Comparison of ENCODE assay signal across 24 cellular contexts in the genomic region with DNA sequence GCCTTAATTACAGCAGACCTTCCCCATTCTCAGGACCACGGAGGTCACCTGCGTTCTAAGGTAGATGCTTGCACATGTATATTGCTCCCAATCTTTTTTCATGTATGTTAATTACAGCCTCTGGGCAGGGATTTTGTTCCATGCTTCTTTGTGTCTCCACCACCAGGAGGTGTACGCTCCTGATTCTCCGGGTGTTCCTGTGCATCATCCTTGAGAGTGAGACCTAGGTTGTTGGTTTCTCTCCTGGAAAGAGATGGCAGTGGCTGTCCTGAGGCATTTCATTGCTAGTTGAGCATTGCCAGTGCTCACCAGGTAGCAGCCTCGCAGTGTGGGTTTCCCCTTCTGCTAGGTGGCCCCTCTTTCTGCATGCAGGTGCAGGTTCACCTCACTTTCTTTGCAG. TPM values are rescaled to one million over a fixed set of nuclear protein-coding genes. Genes with fewer than 3 reads are reported as not detected.
DNase-seq lines count a peak whose midpoint lies in the region; ATAC-seq, FAIRE-seq and TF ChIP-seq lines count a peak whose summit lies in the region.
"Had no signal": no experiment of that assay in that cellular context is flagged by ENCODE, and none has a peak within 500 bp of the region (broad histone marks: within the 10 kb centered on the region; RNA-seq: fewer than 3 reads in every experiment).

No MANE protein-coding gene starts in this region.

- H3K27me3 ChIP-seq in left ventricle myocardium inferior (ENCODE audit: low read depth) (peaks cover 31% of the 10 kb centered on the region), heart left ventricle (peaks cover 0 to 15% (median 3%) of the 10 kb centered on the region in 9 donors), dorsolateral prefrontal cortex (peaks cover 0 to 7% (median 0%) of the 10 kb centered on the region in 45 donors)

- intact Hi-C loops in left ventricle myocardium inferior (cut with micrococcal nuclease) (no loop called here), heart left ventricle (cut with DNase I) (no loop called here), dorsolateral prefrontal cortex (cut with DNase I) (no loop called here)

- TF ChIP-seq POLR2A in heart left ventricle (IDR thresholded peaks at IDR 0.05), result no peak

- H3K36me3 ChIP-seq in left ventricle myocardium inferior (no peaks in the 10 kb centered on the region), heart left ventricle (no peaks in the 10 kb centered on the region)
- H3K36me3 ChIP-seq: thoracic aorta had no signal

- ATAC-seq in heart left ventricle (no peak), GM18511 (IDR thresholded peaks at IDR 0.05; ENCODE audit: unreplicated experiment) (no peak)
- ATAC-seq: activated CD4-positive, CD25-positive, alpha-beta regulatory T cell treated with anti-CD3 and anti-CD28 coated beads, Interleukin-2, amount 50 U/mL, for 24 hours; activated CD8-positive, alpha-beta memory T cell treated with anti-CD3 and anti-CD28 coated beads, Interleukin-2, amount 10 ng/mL, durations not matched to agents 7 days and 5 days; naive thymus-derived CD8-positive, alpha-beta T cell had no signal

- FAIRE-seq in D721Med (lab: Jason Lieb, UNC), result no peak
- FAIRE-seq: astrocyte had no signal

- H3K4me1 ChIP-seq in left ventricle myocardium inferior (no peaks in the 10 kb centered on the region), heart left ventricle (no peaks in the 10 kb centered on the region)

- H3K27ac ChIP-seq in left ventricle myocardium inferior (replicated peaks) (no peak overlapping the region), heart left ventricle (no peak overlapping the region), dorsolateral prefrontal cortex (no peak overlapping the region)
- H3K27ac ChIP-seq: RWPE1, thoracic aorta had no signal

- H3K4me3 ChIP-seq in left ventricle myocardium inferior (no peak overlapping the region), heart left ventricle (no peak overlapping the region), epithelial cell of proximal tubule (ENCODE audit: low read depth, low read length) (no peak overlapping the region), dorsolateral prefrontal cortex (no peak overlapping the region)
- H3K4me3 ChIP-seq: lung, thoracic aorta had no signal

- 79 to 91% (median 88%) methylated on average over 5 of the region's 5 CpGs for WGBS in heart left ventricle, 4 donors

- DNase-seq in left ventricle myocardium inferior, result no peak
- no peak for DNase-seq in heart left ventricle
- peak; percentile 29 for DNase-seq in NCI-H146 treated with DMSO at 0.1 percent for 48 hours (lab: John Stamatoyannopoulos, UW; ENCODE audit: unreplicated experiment)
- no peak for DNase-seq in epithelial cell of proximal tubule (ENCODE audit: low read depth)
- no peak for DNase-seq in activated CD4-positive, alpha-beta T cell treated with anti-CD3 and anti-CD28 coated beads for 4 hours
- DNase-seq in D721Med (ENCODE audit: insufficient read length, low spot score), result no peak
- no peak for DNase-seq in dorsolateral prefrontal cortex
- DNase-seq: activated CD8-positive, alpha-beta memory T cell treated with anti-CD3 and anti-CD28 coated beads, Interleukin-2, amount 10 ng/mL, durations not matched to agents 7 days and 5 days; activated effector memory CD4-positive, alpha-beta T cell treated with anti-CD3 and anti-CD28 coated beads, Interleukin-2, amount 50 U/mL, for 16 hours; AML-193; DND-41; foreskin fibroblast; Karpas-422; naive thymus-derived CD8-positive, alpha-beta T cell; NCI-H2029; NCI-H82; right cardiac atrium had no signal

- peak; percentile 21 for TF ChIP-seq CTCF in left ventricle myocardium inferior (IDR thresholded peaks at IDR 0.05; ENCODE audit: borderline replicate concordance)
- no peak for TF ChIP-seq CTCF in heart left ventricle (IDR thresholded peaks at IDR 0.05)
- peak; percentile 25 for TF ChIP-seq CTCF in epithelial cell of proximal tubule (conservative IDR thresholded peaks at IDR 0.05; ENCODE audit: low read depth, low read length)
- no peak for TF ChIP-seq CTCF in D721Med (IDR thresholded peaks at IDR 0.05; ENCODE audit: insufficient read depth, missing control alignments)
- no peak for TF ChIP-seq CTCF in dorsolateral prefrontal cortex (IDR thresholded peaks at IDR 0.05 in 54 of 56, conservative IDR thresholded peaks at IDR 0.05 in 2 of 56; ENCODE audit: low read depth in 1 of 56, partially characterized antibody in 56 of 56)

- no peaks in the 10 kb centered on the region for H3K9me3 ChIP-seq in left ventricle myocardium inferior (replicated peaks)
- H3K9me3 ChIP-seq in heart left ventricle, result no peaks in the 10 kb centered on the region
- H3K9me3 ChIP-seq: thoracic aorta had no signal

RNA-seq across cellular contexts. Expression of a gene that starts 52.8 kb away (rescaled TPM):
- 1.9 TPM for total RNA-seq in left ventricle myocardium inferior
- 10 to 100 TPM in 1 of 9 donors, 1 to 10 TPM in 5, under 1 TPM in 3; 0.16 to 10.7 (median 1.7) TPM for total RNA-seq in heart left ventricle
- polyA plus RNA-seq in heart left ventricle, result under 1 TPM; 0.53 to 0.55 TPM
- total RNA-seq in epithelial cell of proximal tubule, result 0.12 and 0.22 TPM in 2 replicates
- 1 to 10 TPM in 95 of 120 experiments, under 1 TPM in 25; 0.60 to 4.1 (median 1.4) TPM for total RNA-seq in dorsolateral prefrontal cortex
- total RNA-seq: naive thymus-derived CD8-positive, alpha-beta T cell; T-helper 1 cell treated with Interleukin-12 subunit alpha and Interleukin-12 subunit beta and Interleukin-4 antibody, amounts not matched to agents 30 ng/mL and 1 ng/mL, for 36 hours had no signal
- polyA plus RNA-seq: naive thymus-derived CD8-positive, alpha-beta T cell had no signal

Comparison
In these comparisons a context has a peak if more than half of its experiments do, and no peak if none do; other contexts are left out.
1. CTCF ChIP-seq: peak in left ventricle myocardium inferior (single experiment) and epithelial cell of proximal tubule (single experiment); none in heart left ventricle (0 of 12), D721Med (single experiment) and dorsolateral prefrontal cortex (0 of 56).